Comparison of ENCODE assay signal across 8 cellular contexts in the genomic region with DNA sequence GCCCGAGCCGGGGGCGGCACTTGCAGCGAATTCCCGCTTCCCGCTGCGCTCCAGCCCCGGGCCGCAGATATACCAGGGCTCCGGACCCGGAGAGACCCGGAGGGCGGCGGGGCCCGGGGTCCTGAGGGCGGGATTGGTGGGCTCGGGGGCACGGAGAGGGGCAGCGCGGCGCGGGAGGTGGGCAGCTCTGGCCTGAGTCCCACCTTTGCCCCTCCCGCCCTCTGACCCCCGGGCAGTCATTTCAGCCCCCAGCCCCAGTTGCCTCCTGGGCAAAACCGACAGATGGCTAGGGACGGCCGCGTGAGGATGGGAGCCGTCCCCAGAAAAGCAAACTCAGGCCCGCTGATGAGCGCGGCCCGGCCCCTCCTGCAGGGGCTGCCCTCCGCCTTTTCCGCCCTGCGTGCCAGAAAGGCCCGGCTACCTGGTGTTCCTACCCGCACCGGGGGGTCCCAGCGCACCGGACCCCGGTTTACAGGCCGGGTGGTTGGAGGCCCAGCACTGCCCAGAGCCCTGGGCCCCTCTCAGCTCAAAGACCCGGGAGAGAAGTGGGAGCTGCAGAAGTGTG. TPM values are rescaled to one million over a fixed set of nuclear protein-coding genes. Genes with fewer than 3 reads are reported as not detected.
DNase-seq lines count a peak whose midpoint lies in the region; ATAC-seq and TF ChIP-seq lines count a peak whose summit lies in the region.

No MANE protein-coding gene starts in this region.

- no peak for ATAC-seq in CD8-positive, alpha-beta T cell
- ATAC-seq in GM19452 (IDR thresholded peaks at IDR 0.05; ENCODE audit: unreplicated experiment) (no peak), HG02642 (IDR thresholded peaks at IDR 0.05; ENCODE audit: poor library complexity, unreplicated experiment) (no peak), GM19467 (IDR thresholded peaks at IDR 0.05; ENCODE audit: unreplicated experiment) (no peak), GM19351 (IDR thresholded peaks at IDR 0.05; ENCODE audit: unreplicated experiment) (no peak)

- no peaks in the 10 kb centered on the region for H3K27me3 ChIP-seq in CD8-positive, alpha-beta T cell (ENCODE audit: insufficient read depth, low read length)
- no peaks in the 10 kb centered on the region for H3K27me3 ChIP-seq in effector memory CD4-positive, alpha-beta T cell (replicated peaks; ENCODE audit: control insufficient read depth, insufficient read depth, low read length, poor library complexity, severe bottlenecking)

- intact Hi-C loops in CD8-positive, alpha-beta T cell (cut with DNase I, micrococcal nuclease): loop anchor here in 1 of 2 experiments (1.0 kb wide), 1 partner anchor 56 kb away; no protein-coding TSS in a partner anchor

- H3K27ac ChIP-seq in CD8-positive, alpha-beta T cell (ENCODE audit: low read depth, low read length): peak overlapping the region; percentile 71
- peak overlapping the region; percentile 89 for H3K27ac ChIP-seq in effector memory CD4-positive, alpha-beta T cell (ENCODE audit: insufficient read depth, low read length, poor library complexity, severe bottlenecking)

- no peaks in the 10 kb centered on the region for H3K9me3 Mint-ChIP-seq in CD8-positive, alpha-beta T cell
- H3K9me3 Mint-ChIP-seq in nephron: no peaks in the 10 kb centered on the region

- CTCF ChIA-PET in CD8-positive, alpha-beta T cell (lab: Charles Lee): no interaction called here

- H3K4me3 ChIP-seq in CD8-positive, alpha-beta T cell (ENCODE audit: low read depth, low read length): peak overlapping the region; percentile 89
- peak overlapping the region; percentile 80 for H3K4me3 ChIP-seq in effector memory CD4-positive, alpha-beta T cell (ENCODE audit: insufficient read depth, low read depth, low read length, poor library complexity, severe bottlenecking)

- peaks cover 50% of the 10 kb centered on the region for H3K4me1 ChIP-seq in CD8-positive, alpha-beta T cell (ENCODE audit: insufficient read depth, low read length)
- H3K4me1 ChIP-seq in effector memory CD4-positive, alpha-beta T cell (ENCODE audit: control insufficient read depth, insufficient read depth, low read length, poor library complexity, severe bottlenecking): peaks cover 45% of the 10 kb centered on the region

- DNase-seq in CD8-positive, alpha-beta T cell: no peak
- peak; percentile 43 for DNase-seq in NAMALWA (ENCODE audit: low spot score)
- no peak for DNase-seq in effector memory CD4-positive, alpha-beta T cell

- H3K9me3 ChIP-seq in CD8-positive, alpha-beta T cell (ENCODE audit: low read length): no peaks in the 10 kb centered on the region
- H3K9me3 ChIP-seq in effector memory CD4-positive, alpha-beta T cell (ENCODE audit: control insufficient read depth, low read length): no peaks in the 10 kb centered on the region

- peaks cover 4% of the 10 kb centered on the region for H3K27me3 Mint-ChIP-seq in CD8-positive, alpha-beta T cell (ENCODE audit: low read depth)
- peaks cover 34% of the 10 kb centered on the region for H3K27me3 Mint-ChIP-seq in nephron (ENCODE audit: low read depth)

- H3K36me3 Mint-ChIP-seq in CD8-positive, alpha-beta T cell: peaks cover 1% of the 10 kb centered on the region
- H3K36me3 Mint-ChIP-seq in nephron (ENCODE audit: low read depth): no peaks in the 10 kb centered on the region

- no peaks in the 10 kb centered on the region for H3K36me3 ChIP-seq in CD8-positive, alpha-beta T cell (ENCODE audit: insufficient read depth, low read length)
- H3K36me3 ChIP-seq in effector memory CD4-positive, alpha-beta T cell (ENCODE audit: control insufficient read depth, insufficient read depth, low read length): no peaks in the 10 kb centered on the region

- TF ChIP-seq CTCF in CD8-positive, alpha-beta T cell (IDR thresholded peaks at IDR 0.05): no peak
- TF ChIP-seq CTCF in nephron (IDR thresholded peaks at IDR 0.05; ENCODE audit: unreplicated experiment in 3 of 3): no peak

- peaks cover 59% of the 10 kb centered on the region for H3K4me1 Mint-ChIP-seq in CD8-positive, alpha-beta T cell (ENCODE audit: low read depth)
- peaks cover 31% of the 10 kb centered on the region for H3K4me1 Mint-ChIP-seq in nephron

- H3K4me3 Mint-ChIP-seq in CD8-positive, alpha-beta T cell: peak overlapping the region; percentile 84
- peak overlapping the region; percentile 79 to 88 (median 82) for H3K4me3 Mint-ChIP-seq in nephron

- POLR2A ChIA-PET in CD8-positive, alpha-beta T cell (lab: Charles Lee): interaction anchor here (1.0 kb wide), 1 partner anchor 18 kb away, joined by 3 read pairs; no protein-coding TSS in a partner anchor

- peak overlapping the region; percentile 73 for H3K27ac Mint-ChIP-seq in CD8-positive, alpha-beta T cell
- H3K27ac Mint-ChIP-seq in nephron: no peak overlapping the region

RNA-seq across cellular contexts. Expression of a gene that starts 56.7 kb away (rescaled TPM):
- total RNA-seq in CD8-positive, alpha-beta T cell: 100 to 1,000 TPM; 151 to 160 TPM

RNA-seq across cellular contexts. Expression of a gene that starts 57.2 kb away (rescaled TPM):
- total RNA-seq in CD8-positive, alpha-beta T cell: 100 to 1,000 TPM; 221 to 233 TPM
